ENCODE assay signal across 8 cellular contexts in the genomic region with DNA sequence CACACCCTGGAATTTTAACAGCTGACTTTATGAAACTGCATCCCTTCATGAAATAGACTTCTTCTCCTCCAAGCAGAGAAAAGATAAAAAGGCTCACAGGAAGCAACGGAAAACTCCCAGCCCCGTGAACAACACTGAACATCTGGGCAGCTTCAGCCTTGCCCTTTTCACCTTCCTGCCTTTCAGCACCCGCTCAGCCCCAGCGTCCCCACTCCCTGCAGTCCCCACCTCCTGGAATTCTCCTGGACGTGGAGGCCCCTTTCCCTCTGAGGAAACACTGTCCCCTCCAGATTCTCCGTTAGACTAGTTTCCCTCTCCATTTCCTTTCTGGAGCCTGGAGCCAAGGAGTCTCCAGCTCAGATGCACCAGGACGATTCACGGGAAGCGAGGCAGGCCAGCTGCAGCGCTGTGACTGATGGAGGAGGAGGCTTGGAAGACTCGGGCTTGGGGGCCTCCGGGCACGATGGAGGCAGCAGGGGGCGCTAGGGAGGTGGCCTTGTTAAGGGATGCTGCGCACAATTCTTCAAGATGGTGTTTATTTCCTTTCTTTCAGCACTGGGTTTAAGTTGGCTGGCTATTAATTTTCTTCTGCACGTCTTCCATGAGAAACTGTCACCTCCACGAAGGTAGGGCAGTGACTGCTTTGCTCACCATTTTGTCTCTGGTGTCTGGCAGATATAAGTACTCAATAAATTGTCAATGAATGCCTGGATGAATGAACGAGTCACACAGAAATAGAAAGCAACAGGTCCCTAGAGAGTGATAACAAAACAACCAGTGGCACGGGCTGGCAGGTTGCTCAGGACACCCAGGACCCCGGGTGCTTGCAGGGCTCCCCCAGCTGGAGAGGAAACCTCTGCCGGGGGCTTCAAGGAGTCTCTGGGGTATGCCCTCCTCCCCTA. TPM values are rescaled to one million over a fixed set of nuclear protein-coding genes. Genes with fewer than 3 reads are reported as not detected.
DNase-seq lines count a peak whose midpoint lies in the region; ATAC-seq and TF ChIP-seq lines count a peak whose summit lies in the region.

No MANE protein-coding gene starts in this region.

- 35 to 44% methylated on average over 14 to 19 of the region's 21 CpGs for WGBS in mesodermal cell (ENCODE audit: insufficient coverage in 2 of 2), 2 experiments

- H4K20me1 ChIP-seq in MM.1S (ENCODE audit: insufficient read depth, low read length): no peaks in the 10 kb centered on the region

- H3K9ac ChIP-seq in MM.1S (ENCODE audit: low read length): no peak overlapping the region

- peak; percentile 94 for TF ChIP-seq CTCF in MM.1S (IDR thresholded peaks at IDR 0.05; ENCODE audit: low read length)

- H3K27me3 ChIP-seq in MM.1S (replicated peaks; ENCODE audit: insufficient read depth, low read length): no peaks in the 10 kb centered on the region

- H3K4me1 ChIP-seq in MM.1S (ENCODE audit: low read length) (no peaks in the 10 kb centered on the region), mesodermal cell (ENCODE audit: control insufficient read depth, insufficient read depth, low read length, poor library complexity, severe bottlenecking) (peaks cover 7% of the 10 kb centered on the region)

- no peaks in the 10 kb centered on the region for H3K36me3 ChIP-seq in MM.1S (replicated peaks; ENCODE audit: insufficient read depth, low read length)
- no peaks in the 10 kb centered on the region for H3K36me3 ChIP-seq in mesodermal cell (ENCODE audit: control insufficient read depth, insufficient read depth, low read length)

- DNase-seq in AG08395 (ENCODE audit: low spot score) (peak; percentile 59), MM.1S (peak; percentile 50), ecto neural progenitor cell (ENCODE audit: low spot score) (peak; percentile 85)
- DNase-seq in activated CD4-positive, alpha-beta T cell treated with anti-CD3 and anti-CD28 coated beads for 48 hours: peak; percentile 89
- DNase-seq in stimulated activated CD8-positive, alpha-beta memory T cell treated with anti-CD3 and anti-CD28 coated beads, Interleukin-4, amount 100 ng/mL, for 4 hours (ENCODE audit: low read depth in 2 of 2, low spot score in 1 of 2): peak; percentile 20 to 52

- no peaks in the 10 kb centered on the region for H3K9me2 ChIP-seq in MM.1S (replicated peaks; ENCODE audit: insufficient read depth, low read length)

- ATAC-seq in GM19043 (IDR thresholded peaks at IDR 0.05; ENCODE audit: low read depth, unreplicated experiment): peak; percentile 69
- ATAC-seq in HG02938 (IDR thresholded peaks at IDR 0.05; ENCODE audit: unreplicated experiment): no peak

- H3K4me3 ChIP-seq in MM.1S (ENCODE audit: low read length) (no peak overlapping the region), mesodermal cell (ENCODE audit: extremely low read depth, insufficient read depth, low read length, poor library complexity, severe bottlenecking) (no peak overlapping the region)

- H3K27ac ChIP-seq in MM.1S (ENCODE audit: low read length) (no peak overlapping the region), mesodermal cell (ENCODE audit: low read depth, low read length, severe bottlenecking) (peak overlapping the region; percentile 83)

- H3F3A ChIP-seq in MM.1S (ENCODE audit: insufficient read depth, low read length): no peaks in the 10 kb centered on the region

- peak overlapping the region; percentile 43 for H2AFZ ChIP-seq in MM.1S (ENCODE audit: low read length)

- H3K9me3 ChIP-seq in MM.1S (replicated peaks; ENCODE audit: insufficient read depth, low read length) (no peaks in the 10 kb centered on the region), mesodermal cell (ENCODE audit: control insufficient read depth, low read length) (no peaks in the 10 kb centered on the region)

- H3K4me2 ChIP-seq in MM.1S (ENCODE audit: low read depth, low read length): peak overlapping the region; percentile 23; the same call in 1 of the 2 replicates

- H3K79me2 ChIP-seq in MM.1S (ENCODE audit: low read length): no peaks in the 10 kb centered on the region

RNA-seq across cellular contexts. Expression of a gene that starts 3.0 kb away (rescaled TPM):
- polyA plus RNA-seq in mesodermal cell (2013, experiment 1 of 2): not detected
- not detected for polyA plus RNA-seq in mesodermal cell (2013, experiment 2 of 2)

RNA-seq across cellular contexts. Expression of a gene that starts 33.4 kb away (rescaled TPM):
- polyA plus RNA-seq in mesodermal cell (2013, experiment 1 of 2): not detected
- not detected for polyA plus RNA-seq in mesodermal cell (2013, experiment 2 of 2)

Comparison
In these comparisons a context has a peak if more than half of its experiments do, and no peak if none do; other contexts are left out.
1. DNase-seq: peak in every context shown above with its lines; median percentile 89 in activated CD4-positive, alpha-beta T cell treated with anti-CD3 and anti-CD28 coated beads for 48 hours; 85 in ecto neural progenitor cell; 59 in AG08395; 50 in MM.1S; 36 in stimulated activated CD8-positive, alpha-beta memory T cell treated with anti-CD3 and anti-CD28 coated beads, Interleukin-4, amount 100 ng/mL, for 4 hours.